Comparison of ENCODE assay signal across 26 cellular contexts in genomic region chr5:52277101-52277500, GRCh38.
DNase-seq lines count a peak whose midpoint lies in the region; ATAC-seq, FAIRE-seq and TF ChIP-seq lines count a peak whose summit lies in the region.
"Had no signal": no experiment of that assay in that cellular context is flagged by ENCODE, and none has a peak within 500 bp of the region (broad histone marks: within the 10 kb centered on the region; RNA-seq: fewer than 3 reads in every experiment).

No MANE protein-coding gene starts in this region.

- peaks cover 12% of the 10 kb centered on the region for H3K9me3 Mint-ChIP-seq in activated CD4-positive, alpha-beta T cell treated with anti-CD3 and anti-CD28 coated beads for 36 hours (ENCODE audit: low read depth)

- CTCF ChIA-PET in A549 (lab: Yijun Ruan, JAX) (no interaction called here), H1 (lab: Charles Lee; ENCODE audit: partially characterized antibody) (no interaction called here)
- CTCF ChIA-PET in activated CD4-positive, alpha-beta T cell treated with anti-CD3 and anti-CD28 coated beads for 36 hours (lab: Charles Lee), result no interaction called here

- FAIRE-seq in A549 (lab: Jason Lieb, UNC) (no peak), H1 (lab: Jason Lieb, UNC) (no peak)
- FAIRE-seq: GM12878, GM12892, GM18507 had no signal

- H2BK15ac ChIP-seq in H1 (ENCODE audit: low read length) (no peak overlapping the region), mesendoderm (replicated peaks; ENCODE audit: low read depth) (no peak overlapping the region)

- POLR2A ChIA-PET in A549 (lab: Yijun Ruan, JAX) (no interaction called here), H1 (lab: Charles Lee; ENCODE audit: partially characterized antibody) (no interaction called here)
- POLR2A ChIA-PET in activated CD4-positive, alpha-beta T cell treated with anti-CD3 and anti-CD28 coated beads for 36 hours (lab: Charles Lee), result no interaction called here

- H3K36me3 ChIP-seq in H1 (ENCODE audit: control insufficient read depth in 2 of 4, insufficient read depth in 4 of 4, low read length in 3 of 4), result no peaks in the 10 kb centered on the region
- H3K36me3 ChIP-seq in mesendoderm (ENCODE audit: control insufficient read depth, insufficient read depth, low read length), result no peaks in the 10 kb centered on the region
- H3K36me3 ChIP-seq: BE2C, BLaER1 had no signal

- no peak overlapping the region for H2BK20ac ChIP-seq in H1 (ENCODE audit: low read length)

- TF ChIP-seq EP300 in A549 (IDR thresholded peaks at IDR 0.05) (no peak), H1 (IDR thresholded peaks at IDR 0.05; ENCODE audit: borderline replicate concordance in 1 of 2, low read depth in 2 of 2, low read length in 2 of 2) (no peak)

- H3K4me2 ChIP-seq in A549 (no peak overlapping the region), H1 (ENCODE audit: insufficient read depth in 1 of 2, low read depth in 2 of 2, low read length in 2 of 2) (no peak overlapping the region), mesendoderm (ENCODE audit: low read length) (no peak overlapping the region)
- H3K4me2 ChIP-seq: BLaER1 had no signal

- H3K9ac ChIP-seq in H1 (replicated peaks in 1 of 4; ENCODE audit: extremely low read depth in 1 of 4, low read depth in 3 of 4, low read length in 3 of 4), result no peak overlapping the region
- no peak overlapping the region for H3K9ac ChIP-seq in mesendoderm (ENCODE audit: low read length)
- H3K9ac ChIP-seq: BLaER1 had no signal

- H3K27me3 Mint-ChIP-seq in activated CD4-positive, alpha-beta T cell treated with anti-CD3 and anti-CD28 coated beads for 36 hours, result no peaks in the 10 kb centered on the region
- H3K27me3 Mint-ChIP-seq: CD4-positive, alpha-beta memory T cell; CD4-positive, CD25-positive, alpha-beta regulatory T cell; CD8-positive, alpha-beta memory T cell had no signal

- no peak overlapping the region for H3K14ac ChIP-seq in H1 (ENCODE audit: insufficient read length)

- no peaks in the 10 kb centered on the region for H4K20me1 ChIP-seq in H1 (replicated peaks in 1 of 2; ENCODE audit: control insufficient read depth in 1 of 2, insufficient read depth in 2 of 2, low read length in 2 of 2)
- H4K20me1 ChIP-seq: BLaER1 had no signal

- H3K27ac Mint-ChIP-seq in activated CD4-positive, alpha-beta T cell treated with anti-CD3 and anti-CD28 coated beads for 36 hours, result no peak overlapping the region
- H3K27ac Mint-ChIP-seq: CD14-positive monocyte; CD4-positive, alpha-beta memory T cell; CD4-positive, CD25-positive, alpha-beta regulatory T cell had no signal

- H3K4me1 ChIP-seq in A549, result no peaks in the 10 kb centered on the region
- H3K4me1 ChIP-seq in H1 (replicated peaks in 1 of 4; ENCODE audit: control insufficient read depth in 3 of 4, insufficient read depth in 4 of 4, low read length in 3 of 4), result 0 out of 7 replicates have a peak, but pooled peaks cover 0 to 3% (median 0%) of the 10 kb centered on the region in 4 experiments
- H3K4me1 ChIP-seq in mesendoderm (ENCODE audit: control insufficient read depth, low read depth, low read length), result no peaks in the 10 kb centered on the region
- H3K4me1 ChIP-seq: BE2C, BLaER1 had no signal

- H3K4me3 ChIP-seq in A549, result no peak overlapping the region
- H3K4me3 ChIP-seq in H1 (ENCODE audit: extremely low read depth in 1 of 4, insufficient read depth in 2 of 4, low read depth in 3 of 4, low read length in 4 of 4), result no peak overlapping the region
- no peak overlapping the region for H3K4me3 ChIP-seq in mesendoderm (ENCODE audit: low read length)
- H3K4me3 ChIP-seq: BLaER1, GM12878 had no signal

- WGBS in A549 (ENCODE audit: missing lambda C conversion rate), result 49% methylated on average over 2 of the region's 2 CpGs
- 91% methylated on average over 2 of the region's 2 CpGs; no CpG with 5 or more reads in 1 of the 2 experiments for WGBS in H1 (ENCODE audit: extremely low coverage in 1 of 2, insufficient coverage in 1 of 2, insufficient read length in 1 of 2, insufficient replicate concordance in 2 of 2, low coverage in 1 of 2, low lambda C conversion rate in 2 of 2, missing lambda C conversion rate in 1 of 2), 2 experiments
- WGBS in mesendoderm (ENCODE audit: extremely low coverage, insufficient coverage, low lambda C conversion rate), result no CpG with 5 or more reads among the region's 2 CpGs

- no peak overlapping the region for H4K91ac ChIP-seq in H1 (replicated peaks; ENCODE audit: insufficient read length, low read length)

- H3K56ac ChIP-seq in H1 (replicated peaks; ENCODE audit: insufficient read length, low read depth, low read length), result no peak overlapping the region
- no peak overlapping the region for H3K56ac ChIP-seq in mesendoderm (ENCODE audit: low read length)

- intact Hi-C loops in activated CD4-positive, alpha-beta T cell treated with anti-CD3 and anti-CD28 coated beads for 36 hours (cut with DNase I, micrococcal nuclease), result no loop called here

- H4K5ac ChIP-seq in H1 (ENCODE audit: insufficient read length, low read depth, low read length) (no peak overlapping the region), mesendoderm (ENCODE audit: low read length) (no peak overlapping the region)

- no peak overlapping the region for H4K8ac ChIP-seq in H1 (ENCODE audit: extremely low read depth, insufficient read depth, low read length)
- no peak overlapping the region for H4K8ac ChIP-seq in mesendoderm (ENCODE audit: low read depth, low read length)

- no peak overlapping the region for H3K4me3 Mint-ChIP-seq in activated CD4-positive, alpha-beta T cell treated with anti-CD3 and anti-CD28 coated beads for 36 hours
- H3K4me3 Mint-ChIP-seq: CD14-positive monocyte; CD4-positive, alpha-beta memory T cell; CD4-positive, CD25-positive, alpha-beta regulatory T cell; CD8-positive, alpha-beta memory T cell had no signal

- H3K23ac ChIP-seq in H1 (ENCODE audit: insufficient read length) (no peak overlapping the region), mesendoderm (ENCODE audit: low read length) (no peak overlapping the region)

- DNase-seq in A549 (ENCODE audit: low read depth in 1 of 2, low spot score in 1 of 2), result no peak
- no peak for DNase-seq in H1 (ENCODE audit: low read depth in 1 of 2, low spot score in 2 of 2)
- peak; percentile 70 for DNase-seq in mesendoderm
- no peak for DNase-seq in activated CD4-positive, alpha-beta T cell treated with anti-CD3 and anti-CD28 coated beads for 36 hours
- DNase-seq in NCI-H526 (lab: John Stamatoyannopoulos, UW), result no peak
- DNase-seq: ACHN; BE2C; C1 segment of cervical spinal cord; CD4-positive, alpha-beta memory T cell; CD4-positive, CD25-positive, alpha-beta regulatory T cell; CD8-positive, alpha-beta memory T cell; COR-L47; DMS 273 treated with DMSO at 0.1 percent for 48 hours; DMS153; DMS53; DMS79; DND-41; EL; GDM1 had no signal

- TF ChIP-seq POLR2A in A549 (IDR thresholded peaks at IDR 0.05; ENCODE audit: low read length) (no peak), H1 (IDR thresholded peaks at IDR 0.05; ENCODE audit: control extremely low read depth in 1 of 2, low read depth in 2 of 2, low read length in 2 of 2) (no peak)

- no peak overlapping the region for H2BK120ac ChIP-seq in H1 (replicated peaks; ENCODE audit: low read depth, low read length)
- H2BK120ac ChIP-seq in mesendoderm (ENCODE audit: low read depth, low read length), result no peak overlapping the region

- no peaks in the 10 kb centered on the region for H3K79me1 ChIP-seq in H1 (ENCODE audit: low read depth, low read length)
- no peaks in the 10 kb centered on the region for H3K79me1 ChIP-seq in mesendoderm (ENCODE audit: low read length)

- H3K27ac ChIP-seq in A549 (no peak overlapping the region), H1 (ENCODE audit: low read depth, low read length) (no peak overlapping the region), mesendoderm (ENCODE audit: low read depth, low read length) (no peak overlapping the region)
- H3K27ac ChIP-seq: 22Rv1, BLaER1 had no signal

- H3K4ac ChIP-seq in H1 (replicated peaks; ENCODE audit: insufficient read length, low read depth, low read length) (no peak overlapping the region), mesendoderm (ENCODE audit: low read depth, low read length) (no peak overlapping the region)

- H2BK5ac ChIP-seq in H1 (ENCODE audit: low read depth, low read length), result no peak overlapping the region
- no peak overlapping the region for H2BK5ac ChIP-seq in mesendoderm (ENCODE audit: low read length)

- H2BK12ac ChIP-seq in H1 (ENCODE audit: low read depth, low read length), result no peak overlapping the region

- TF ChIP-seq CTCF in A549 (IDR thresholded peaks at IDR 0.05), result no peak
- TF ChIP-seq CTCF in H1 (IDR thresholded peaks at IDR 0.05; ENCODE audit: control extremely low read depth in 1 of 3, insufficient read depth in 1 of 3, low read depth in 1 of 3, low read length in 3 of 3), result no peak

- TF ChIP-seq RAD21 in A549 (conservative IDR thresholded peaks at IDR 0.05 in 1 of 2, IDR thresholded peaks at IDR 0.05 in 1 of 2) (no peak), H1 (IDR thresholded peaks at IDR 0.05 in 1 of 2, conservative IDR thresholded peaks at IDR 0.05 in 1 of 2; ENCODE audit: low read depth in 2 of 2, low read length in 2 of 2) (no peak)

- H3K9me3 ChIP-seq in A549 (no peaks in the 10 kb centered on the region), H1 (ENCODE audit: insufficient read depth in 2 of 2, low read depth in 1 of 2, low read length in 1 of 2) (no peaks in the 10 kb centered on the region)
- H3K9me3 ChIP-seq: BE2C, BLaER1 had no signal

- H2AK5ac ChIP-seq in H1 (ENCODE audit: low read depth, low read length) (no peak overlapping the region), mesendoderm (ENCODE audit: low read length) (no peak overlapping the region)

- ATAC-seq in A549, result no peak
- ATAC-seq in GM19395 (IDR thresholded peaks at IDR 0.05; ENCODE audit: unreplicated experiment), result no peak
- ATAC-seq in activated CD4-positive, alpha-beta T cell treated with anti-CD3 and anti-CD28 coated beads for 36 hours, result no peak
- ATAC-seq: GM12878 had no signal

- H3K4me1 Mint-ChIP-seq in activated CD4-positive, alpha-beta T cell treated with anti-CD3 and anti-CD28 coated beads for 36 hours, result no peaks in the 10 kb centered on the region
- H3K4me1 Mint-ChIP-seq: CD14-positive monocyte; CD4-positive, CD25-positive, alpha-beta regulatory T cell; CD8-positive, alpha-beta memory T cell had no signal

- no peaks in the 10 kb centered on the region for H3K23me2 ChIP-seq in H1 (ENCODE audit: low read depth, low read length)

- H3K79me2 ChIP-seq in H1 (ENCODE audit: control insufficient read depth in 1 of 2, insufficient read depth in 2 of 2, low read length in 2 of 2), result no peaks in the 10 kb centered on the region
- H3K79me2 ChIP-seq in mesendoderm (ENCODE audit: control insufficient read depth, insufficient read depth, low read length), result no peaks in the 10 kb centered on the region

- H3K27me3 ChIP-seq in H1 (replicated peaks in 1 of 4; ENCODE audit: control insufficient read depth in 3 of 4, extremely low read depth in 1 of 4, insufficient read depth in 3 of 4, low read length in 3 of 4), result no peaks in the 10 kb centered on the region
- no peaks in the 10 kb centered on the region for H3K27me3 ChIP-seq in mesendoderm (ENCODE audit: insufficient read depth, low read length, poor library complexity)
- H3K27me3 ChIP-seq: BE2C, BLaER1 had no signal

- 0 out of 2 replicates have a peak overlapping the region, but pooled peaks have one; percentile 13 for H2AFZ ChIP-seq in H1 (ENCODE audit: low read length)

- H3K18ac ChIP-seq in H1 (ENCODE audit: extremely low read depth, low read length), result no peak overlapping the region
- H3K18ac ChIP-seq in mesendoderm (ENCODE audit: low read length), result no peak overlapping the region

- H3K36me3 Mint-ChIP-seq in activated CD4-positive, alpha-beta T cell treated with anti-CD3 and anti-CD28 coated beads for 36 hours (ENCODE audit: low read depth), result no peaks in the 10 kb centered on the region
- H3K36me3 Mint-ChIP-seq: CD14-positive monocyte; CD4-positive, alpha-beta memory T cell; CD4-positive, CD25-positive, alpha-beta regulatory T cell; CD8-positive, alpha-beta memory T cell had no signal

Comparison
In these comparisons a context has a peak if more than half of its experiments do, and no peak if none do; other contexts are left out.
1. Of the 18 proteins assayed by ChIP-seq in both H1 and A549: peak only in H1: none; only in A549: MAFK; in both: none; in neither: 17.